ENCODE assay signal across 30 cellular contexts in genomic region chr2:134507697-134508096, GRCh38.
"Had no signal": no experiment of that assay in that cellular context is flagged by ENCODE, and none has a peak within 500 bp of the region (broad histone marks: within the 10 kb centered on the region; RNA-seq: fewer than 3 reads in every experiment).

No MANE protein-coding gene starts in this region.

- H3K4me3 ChIP-seq: adrenal gland, body of pancreas, breast epithelium had no signal

- ATAC-seq: activated CD8-positive, alpha-beta T cell treated with anti-CD3 and anti-CD28 coated beads for 36 hours; activated naive CD4-positive, alpha-beta T cell treated with anti-CD3 and anti-CD28 coated beads, Interleukin-2, amount 50 U/mL, for 72 hours; activated T-cell treated with anti-CD3 and anti-CD28 coated beads, Interleukin-2, amount 50 U/mL, for 4 hours; activated T-cell treated with anti-CD3 and anti-CD28 coated beads, Interleukin-2, amount 50 U/mL, for 72 hours; activated T-helper 17 cell treated with anti-CD3 and anti-CD28 coated beads, Interleukin-2, amount 50 U/mL, for 72 hours; body of pancreas had no signal

- DNase-seq: activated B cell treated with CpG ODN at 0.5 μM for 24 hours; activated CD4-positive, alpha-beta memory T cell treated with anti-CD3 and anti-CD28 coated beads for 36 hours; activated CD4-positive, alpha-beta T cell treated with anti-CD3 and anti-CD28 coated beads for 4 hours; activated CD4-positive, alpha-beta T cell treated with anti-CD3 and anti-CD28 coated beads, Interleukin-2, amount 10 ng/mL, durations not matched to agents 24 days and 14 days; activated CD4-positive, alpha-beta T cell treated with anti-CD3 and anti-CD28 coated beads, Interleukin-2, amount 50 U/mL, for 1 hour; activated CD4-positive, alpha-beta T cell treated with anti-CD3 and anti-CD28 coated beads, Interleukin-2, amount 50 U/mL, for 4 hours; activated CD4-positive, CD25-positive, alpha-beta regulatory T cell treated with anti-CD3 and anti-CD28 coated beads, Interleukin-2, amount 50 U/mL, for 72 hours; activated CD8-positive, alpha-beta memory T cell treated with anti-CD3 and anti-CD28 coated beads, Interleukin-2, amount 50 U/mL, for 4 hours; activated CD8-positive, alpha-beta T cell treated with anti-CD3 and anti-CD28 coated beads for 36 hours; activated effector memory CD4-positive, alpha-beta T cell treated with anti-CD3 and anti-CD28 coated beads, Interleukin-2, amount 50 U/mL, for 16 hours; activated gamma-delta T cell treated with Interleukin-2 at 50 U/mL for 16 hours; activated naive CD4-positive, alpha-beta T cell; activated naive CD4-positive, alpha-beta T cell treated with anti-CD3 and anti-CD28 coated beads for 36 hours; activated naive CD4-positive, alpha-beta T cell treated with anti-CD3 and anti-CD28 coated beads, Interleukin-2, amount 50 U/mL, for 16 hours; activated naive CD8-positive, alpha-beta T cell treated with anti-CD3 and anti-CD28 coated beads for 36 hours; activated T-cell treated with anti-CD3 and anti-CD28 coated beads for 4 hours; activated T-cell treated with anti-CD3 and anti-CD28 coated beads, Interleukin-2, amount 50 U/mL, for 1 hour; activated T-cell treated with anti-CD3 and anti-CD28 coated beads, Interleukin-2, amount 50 U/mL, for 4 hours; activated T-cell treated with anti-CD3 and anti-CD28 coated beads, Interleukin-2, amount 50 U/mL, for 72 hours; adrenal gland; amniotic stem cell; aorta; body of pancreas; brain microvascular endothelial cell; central memory CD4-positive, alpha-beta T cell; T-helper 9 cell had no signal

- H3K4me1 ChIP-seq: adrenal gland, body of pancreas, breast epithelium had no signal

- H3K27me3 ChIP-seq: adrenal gland, body of pancreas, brain microvascular endothelial cell, breast epithelium had no signal

- H3K36me3 ChIP-seq: adrenal gland, brain microvascular endothelial cell, breast epithelium had no signal

- H3K27ac ChIP-seq: adrenal gland, body of pancreas, brain microvascular endothelial cell, breast epithelium, VCaP had no signal

- H3K9me3 ChIP-seq: adrenal gland, body of pancreas, breast epithelium had no signal
